ENCODE assay signal across 22 cellular contexts in genomic region chr4:858831-859451, GRCh38. TPM values are rescaled to one million over a fixed set of nuclear protein-coding genes. Genes with fewer than 3 reads are reported as not detected.
A peak's percentile ranks its signal among the peaks of the same experiment; 100 is the strongest.
DNase-seq lines count a peak whose midpoint lies in the region; ATAC-seq and TF ChIP-seq lines count a peak whose summit lies in the region.
"Had no signal": no experiment of that assay in that cellular context is flagged by ENCODE, and none has a peak within 500 bp of the region (broad histone marks: within the 10 kb centered on the region; RNA-seq: fewer than 3 reads in every experiment).

No MANE protein-coding gene starts in this region.

- H3K9me3 ChIP-seq in right cardiac atrium (ENCODE audit: control insufficient read depth, low read length) (no peaks in the 10 kb centered on the region), left ventricle myocardium inferior (replicated peaks) (peaks cover 4% of the 10 kb centered on the region), osteoblast (ENCODE audit: low read depth, low read length) (no peaks in the 10 kb centered on the region), PC-9 (ENCODE audit: insufficient read depth, low read depth) (no peaks in the 10 kb centered on the region)

- H3K27me3 Mint-ChIP-seq in endothelial cell (ENCODE audit: unreplicated experiment): peaks cover 6% of the 10 kb centered on the region
- H3K27me3 Mint-ChIP-seq in activated T-helper 2 cell treated with anti-CD3 and anti-CD28 coated beads, Interferon-gamma antibody, Interleukin-2, Interleukin-4, amounts not matched to agents 10 μg/mL and 5 μg/mL and 100 μg/mL, durations not matched to agents 14 hours and 24 hours and 36 hours (ENCODE audit: low read depth): no peaks in the 10 kb centered on the region
- H3K27me3 Mint-ChIP-seq: CD4-positive, alpha-beta memory T cell had no signal

- H3K9me3 Mint-ChIP-seq in endothelial cell (ENCODE audit: unreplicated experiment): no peaks in the 10 kb centered on the region
- peaks cover 11% of the 10 kb centered on the region for H3K9me3 Mint-ChIP-seq in activated T-helper 2 cell treated with anti-CD3 and anti-CD28 coated beads, Interferon-gamma antibody, Interleukin-2, Interleukin-4, amounts not matched to agents 10 μg/mL and 5 μg/mL and 100 μg/mL, durations not matched to agents 14 hours and 24 hours and 36 hours

- H3K4me2 ChIP-seq in osteoblast (ENCODE audit: insufficient read depth, low read length) (no peak overlapping the region), PC-9 (no peak overlapping the region)
- H3K4me2 ChIP-seq: BLaER1, GM23338 had no signal

- H3K4me3 ChIP-seq in right cardiac atrium (ENCODE audit: low read length) (no peak overlapping the region), left ventricle myocardium inferior (no peak overlapping the region), osteoblast (ENCODE audit: insufficient read depth, low read length) (no peak overlapping the region), PC-9 (no peak overlapping the region)
- H3K4me3 ChIP-seq: BLaER1, GM23338 had no signal

- intact Hi-C loops in right cardiac atrium (cut with DNase I) (no loop called here), left ventricle myocardium inferior (cut with micrococcal nuclease) (no loop called here), PC-9 (cut with micrococcal nuclease; ENCODE audit: unreplicated experiment) (no loop called here)
- intact Hi-C loops in activated T-helper 2 cell treated with anti-CD3 and anti-CD28 coated beads, Interferon-gamma antibody, Interleukin-2, Interleukin-4, amounts not matched to agents 10 μg/mL and 5 μg/mL and 100 μg/mL, durations not matched to agents 14 hours and 24 hours and 36 hours (cut with micrococcal nuclease): no loop called here

- POLR2A ChIA-PET in PC-9 (lab: Charles Lee; ENCODE audit: unreplicated experiment): no interaction called here

- peaks cover 69% of the 10 kb centered on the region for H3K36me3 Mint-ChIP-seq in endothelial cell (ENCODE audit: low read depth, unreplicated experiment)
- H3K36me3 Mint-ChIP-seq in activated T-helper 2 cell treated with anti-CD3 and anti-CD28 coated beads, Interferon-gamma antibody, Interleukin-2, Interleukin-4, amounts not matched to agents 10 μg/mL and 5 μg/mL and 100 μg/mL, durations not matched to agents 14 hours and 24 hours and 36 hours (ENCODE audit: low read depth): peaks cover 81% of the 10 kb centered on the region

- no peak for TF ChIP-seq CTCF in left ventricle myocardium inferior (IDR thresholded peaks at IDR 0.05; ENCODE audit: borderline replicate concordance)
- no peak for TF ChIP-seq CTCF in endothelial cell (IDR thresholded peaks at IDR 0.05; ENCODE audit: unreplicated experiment)
- no peak for TF ChIP-seq CTCF in osteoblast (IDR thresholded peaks at IDR 0.05; ENCODE audit: extremely low read depth, low read depth, low read length)
- no peak for TF ChIP-seq CTCF in PC-9 (conservative IDR thresholded peaks at IDR 0.05)

- H3K27ac Mint-ChIP-seq in endothelial cell (ENCODE audit: unreplicated experiment): no peak overlapping the region
- no peak overlapping the region for H3K27ac Mint-ChIP-seq in activated T-helper 2 cell treated with anti-CD3 and anti-CD28 coated beads, Interferon-gamma antibody, Interleukin-2, Interleukin-4, amounts not matched to agents 10 μg/mL and 5 μg/mL and 100 μg/mL, durations not matched to agents 14 hours and 24 hours and 36 hours
- H3K27ac Mint-ChIP-seq: GM23338 had no signal

- H3K9me2 ChIP-seq in PC-9 (ENCODE audit: insufficient read depth): no peaks in the 10 kb centered on the region

- DNase-seq in right cardiac atrium (peak in 2 of 3 donors; percentile 10 to 49), left ventricle myocardium inferior (no peak), endothelial cell (ENCODE audit: low spot score) (no peak), osteoblast (ENCODE audit: insufficient read length, low spot score, missing footprints) (peak; percentile 57), PC-9 (no peak)
- no peak for DNase-seq in activated CD8-positive, alpha-beta memory T cell treated with anti-CD3 and anti-CD28 coated beads, Interleukin-2, amount 50 U/mL, for 4 hours
- no peak for DNase-seq in activated T-helper 2 cell treated with anti-CD3 and anti-CD28 coated beads, Interferon-gamma antibody, Interleukin-2, Interleukin-4, amounts not matched to agents 10 μg/mL and 5 μg/mL and 100 μg/mL, durations not matched to agents 14 hours and 24 hours and 36 hours (ENCODE audit: low spot score)
- DNase-seq: CD4-positive, alpha-beta memory T cell; DMS153; KBM-7; MM.1S; NCI-H1092; NCI-H1436; NCI-H187 treated with DMSO at 0.1 percent for 48 hours; NCI-H2107; NCI-H446 treated with DMSO at 0.1 percent for 48 hours; NCI-H526 treated with DMSO at 0.1 percent for 48 hours; OCI-M1; SIG-M5 had no signal

- H3K36me3 ChIP-seq in left ventricle myocardium inferior: peaks cover 84% of the 10 kb centered on the region
- peaks cover 56% of the 10 kb centered on the region for H3K36me3 ChIP-seq in osteoblast (ENCODE audit: insufficient read depth, low read length)
- peaks cover 8% of the 10 kb centered on the region; the same call in 1 of the 2 replicates for H3K36me3 ChIP-seq in PC-9 (ENCODE audit: low read depth)

- no peaks in the 10 kb centered on the region for H3K4me1 Mint-ChIP-seq in endothelial cell (ENCODE audit: unreplicated experiment)
- H3K4me1 Mint-ChIP-seq in activated T-helper 2 cell treated with anti-CD3 and anti-CD28 coated beads, Interferon-gamma antibody, Interleukin-2, Interleukin-4, amounts not matched to agents 10 μg/mL and 5 μg/mL and 100 μg/mL, durations not matched to agents 14 hours and 24 hours and 36 hours (ENCODE audit: low read depth): no peaks in the 10 kb centered on the region
- H3K4me1 Mint-ChIP-seq: GM23338 had no signal

- no peak overlapping the region for H3K27ac ChIP-seq in right cardiac atrium (ENCODE audit: low read length)
- no peak overlapping the region for H3K27ac ChIP-seq in left ventricle myocardium inferior (replicated peaks)
- no peak overlapping the region for H3K27ac ChIP-seq in osteoblast (ENCODE audit: low read depth, low read length)
- no peak overlapping the region for H3K27ac ChIP-seq in PC-9
- H3K27ac ChIP-seq: BLaER1 had no signal

- WGBS in right cardiac atrium: 95% methylated on average over 31 of the region's 31 CpGs

- CTCF ChIA-PET in PC-9 (lab: Charles Lee): no interaction called here

- H3K4me1 ChIP-seq in right cardiac atrium (ENCODE audit: control insufficient read depth, insufficient read depth, low read length) (no peaks in the 10 kb centered on the region), left ventricle myocardium inferior (no peaks in the 10 kb centered on the region), osteoblast (ENCODE audit: insufficient read depth, low read length) (no peaks in the 10 kb centered on the region), PC-9 (replicated peaks; ENCODE audit: insufficient read depth) (no peaks in the 10 kb centered on the region)
- H3K4me1 ChIP-seq: BLaER1 had no signal

- no TSS peak for BruUV-seq in PC-9 (replicated peaks; lab: Mats Ljungman, UMichigan)

- H3F3A ChIP-seq in PC-9 (ENCODE audit: insufficient read depth, low read depth): no peaks in the 10 kb centered on the region

- H2AFZ ChIP-seq in osteoblast (ENCODE audit: low read length): no peak overlapping the region
- H2AFZ ChIP-seq in PC-9: no peak overlapping the region
- H2AFZ ChIP-seq: GM23338 had no signal

- H4K20me1 ChIP-seq in osteoblast (ENCODE audit: insufficient read depth, low read length) (peaks cover 4% of the 10 kb centered on the region), PC-9 (ENCODE audit: insufficient read depth) (no peaks in the 10 kb centered on the region; the same call in 1 of the 2 replicates)

- H3K79me2 ChIP-seq in osteoblast (ENCODE audit: insufficient read depth, low read length) (no peaks in the 10 kb centered on the region), PC-9 (ENCODE audit: low read depth) (no peaks in the 10 kb centered on the region)

- H3K4me3 Mint-ChIP-seq in endothelial cell (ENCODE audit: unreplicated experiment): peak overlapping the region; percentile 59
- H3K4me3 Mint-ChIP-seq in activated T-helper 2 cell treated with anti-CD3 and anti-CD28 coated beads, Interferon-gamma antibody, Interleukin-2, Interleukin-4, amounts not matched to agents 10 μg/mL and 5 μg/mL and 100 μg/mL, durations not matched to agents 14 hours and 24 hours and 36 hours (ENCODE audit: low read depth): no peak overlapping the region
- H3K4me3 Mint-ChIP-seq: CD4-positive, alpha-beta memory T cell; GM23338 had no signal

- peak; percentile 20 to 42 for ATAC-seq in right cardiac atrium
- ATAC-seq: GM23338 had no signal

- H3K27me3 ChIP-seq in right cardiac atrium (ENCODE audit: control insufficient read depth, insufficient read depth) (no peaks in the 10 kb centered on the region), left ventricle myocardium inferior (ENCODE audit: low read depth) (no peaks in the 10 kb centered on the region), osteoblast (ENCODE audit: insufficient read depth, low read length) (no peaks in the 10 kb centered on the region), PC-9 (ENCODE audit: insufficient read depth, low read depth) (no peaks in the 10 kb centered on the region)
- H3K27me3 ChIP-seq: BLaER1 had no signal

RNA-seq across cellular contexts. Expression of gene CPLX1, which starts 33.0 kb away (rescaled TPM):
- total RNA-seq in right cardiac atrium (1 to 10 TPM; 2.1 to 9.3 (median 4.5) TPM), left ventricle myocardium inferior (4.8 TPM), endothelial cell (ENCODE audit: unreplicated experiment) (0.46 TPM), osteoblast (not detected in 2 replicates), PC-9 (2021) (2.2 and 3.9 TPM in 2 replicates)
- 7.2 TPM for polyA plus RNA-seq in right cardiac atrium
- total RNA-seq in activated T-helper 2 cell treated with anti-CD3 and anti-CD28 coated beads, Interferon-gamma antibody, Interleukin-2, Interleukin-4, amounts not matched to agents 10 μg/mL and 5 μg/mL and 100 μg/mL, durations not matched to agents 14 hours and 24 hours and 36 hours: 0.64 and 0.74 TPM in 2 replicates
- total RNA-seq: HT1080 had no signal

Comparison
In these comparisons a context has a peak if more than half of its experiments do, and no peak if none do; other contexts are left out.
1. DNase-seq: peak in right cardiac atrium (2 of 3) and osteoblast (single experiment); none in left ventricle myocardium inferior (single experiment), endothelial cell (single experiment), activated CD8-positive, alpha-beta memory T cell treated with anti-CD3 and anti-CD28 coated beads, Interleukin-2, amount 50 U/mL, for 4 hours (single experiment), PC-9 (0 of 2) and activated T-helper 2 cell treated with anti-CD3 and anti-CD28 coated beads, Interferon-gamma antibody, Interleukin-2, Interleukin-4, amounts not matched to agents 10 μg/mL and 5 μg/mL and 100 μg/mL, durations not matched to agents 14 hours and 24 hours and 36 hours (single experiment).